13 cellular contexts compared by ENCODE assay signal in the genomic region with DNA sequence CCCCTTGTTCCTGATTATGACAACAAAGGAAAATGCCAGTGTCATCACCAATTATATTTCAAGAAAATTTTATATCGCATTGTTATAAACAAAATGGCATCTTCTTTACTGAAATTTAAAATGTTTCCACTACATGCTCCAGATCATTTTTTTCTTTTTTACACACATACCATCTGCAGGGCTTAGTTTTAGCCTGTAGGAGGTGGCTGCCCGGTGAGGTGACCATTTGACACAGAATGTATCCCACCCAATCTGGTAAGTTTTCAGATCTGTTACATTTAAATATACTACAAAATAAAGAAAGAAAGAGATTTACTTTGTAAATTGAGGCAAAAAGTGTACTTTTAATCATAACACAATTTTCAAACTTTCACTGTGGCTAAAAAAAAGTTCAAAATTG.
DNase-seq lines count a peak whose midpoint lies in the region; ATAC-seq and TF ChIP-seq lines count a peak whose summit lies in the region.
"Had no signal": no experiment of that assay in that cellular context is flagged by ENCODE, and none has a peak within 500 bp of the region (broad histone marks: within the 10 kb centered on the region; RNA-seq: fewer than 3 reads in every experiment).

No MANE protein-coding gene starts in this region.

- H3K36me3 Mint-ChIP-seq in HFFc6 (ENCODE audit: low read depth) (peaks cover 75% of the 10 kb centered on the region), osteocyte (ENCODE audit: unreplicated experiment) (peaks cover 91% of the 10 kb centered on the region)

- H3K27me3 Mint-ChIP-seq in HFFc6 (ENCODE audit: insufficient read depth), result no peaks in the 10 kb centered on the region
- no peaks in the 10 kb centered on the region for H3K27me3 Mint-ChIP-seq in osteocyte (ENCODE audit: unreplicated experiment)

- TF ChIP-seq CTCF in HFFc6 (IDR thresholded peaks at IDR 0.05), result peak; percentile 24
- TF ChIP-seq CTCF in epithelial cell of proximal tubule (conservative IDR thresholded peaks at IDR 0.05; ENCODE audit: low read depth, low read length), result peak; percentile 11
- TF ChIP-seq CTCF in osteocyte (IDR thresholded peaks at IDR 0.05), result peak; percentile 17

- H3K9me3 Mint-ChIP-seq in HFFc6, result no peaks in the 10 kb centered on the region
- no peaks in the 10 kb centered on the region for H3K9me3 Mint-ChIP-seq in osteocyte (ENCODE audit: unreplicated experiment)

- H3K4me1 Mint-ChIP-seq in HFFc6 (ENCODE audit: low read depth) (peaks cover 36% of the 10 kb centered on the region), osteocyte (ENCODE audit: unreplicated experiment) (peaks cover 69% of the 10 kb centered on the region)

- DNase-seq in HFFc6, result no peak
- DNase-seq in epithelial cell of proximal tubule (ENCODE audit: low read depth), result no peak
- DNase-seq in osteocyte (ENCODE audit: extremely low spot score, unreplicated experiment), result no peak
- DNase-seq in GM19238 (ENCODE audit: insufficient read length, low spot score), result no peak
- DNase-seq: DMS79, GOT3 had no signal

- H3K4me3 Mint-ChIP-seq in HFFc6 (no peak overlapping the region), osteocyte (ENCODE audit: unreplicated experiment) (no peak overlapping the region)

- no peak for ATAC-seq in HG02763 (IDR thresholded peaks at IDR 0.05; ENCODE audit: unreplicated experiment)
- no peak for ATAC-seq in HG02798 (IDR thresholded peaks at IDR 0.05; ENCODE audit: poor library complexity, unreplicated experiment)
- ATAC-seq: A549, GM12878, HepG2 had no signal

- H3K27ac Mint-ChIP-seq in HFFc6 (peak overlapping the region; percentile 21; the same call in 1 of the 2 replicates), osteocyte (ENCODE audit: unreplicated experiment) (peak overlapping the region; percentile 77)

- no peak overlapping the region for H3K4me3 ChIP-seq in epithelial cell of proximal tubule (ENCODE audit: low read depth, low read length)
- H3K4me3 ChIP-seq: A549, BLaER1, GM12878, HAP-1 had no signal
